In the genomic region with DNA sequence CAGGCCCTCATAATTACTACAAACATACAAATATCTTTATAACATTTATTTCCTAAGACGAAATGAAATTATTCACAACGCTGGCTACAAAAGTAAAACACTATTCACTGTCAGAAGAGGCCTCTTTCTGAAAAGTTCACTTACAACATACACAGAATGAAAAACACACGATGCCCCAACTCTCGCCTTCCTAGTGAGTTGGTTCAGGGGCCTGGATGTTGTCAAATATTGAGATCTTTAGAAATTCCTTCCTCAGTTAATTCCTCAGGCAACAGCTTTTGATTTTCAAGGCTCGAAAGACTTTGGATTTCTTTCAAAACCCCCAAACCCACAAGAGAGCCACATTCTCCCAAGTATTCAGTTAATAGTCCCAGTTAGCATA, we compare ENCODE assay signal across 9 cellular contexts. TPM values are rescaled to one million over a fixed set of nuclear protein-coding genes. Genes with fewer than 3 reads are reported as not detected.
A peak's percentile ranks its signal among the peaks of the same experiment; 100 is the strongest.
DNase-seq lines count a peak whose midpoint lies in the region; ATAC-seq and TF ChIP-seq lines count a peak whose summit lies in the region.
"Had no signal": no experiment of that assay in that cellular context is flagged by ENCODE, and none has a peak within 500 bp of the region (broad histone marks: within the 10 kb centered on the region; RNA-seq: fewer than 3 reads in every experiment).

No MANE protein-coding gene starts in this region.

- peaks cover 2 to 5% of the 10 kb centered on the region in 2 donors for H3K9me3 Mint-ChIP-seq in activated T-cell treated with anti-CD3 and anti-CD28 coated beads, Interleukin-2, amount 50 U/mL, for 72 hours
- H3K9me3 Mint-ChIP-seq in type B pancreatic cell = no peaks in the 10 kb centered on the region

- intact Hi-C loops in body of pancreas (cut with DNase I) = no loop called here

- peak overlapping the region; percentile 81 to 97 (median 91) for H3K27ac ChIP-seq in body of pancreas
- peak overlapping the region; percentile 91 to 96 for H3K27ac ChIP-seq in lung (ENCODE audit: low read depth in 1 of 2, low read length in 1 of 2)
- H3K27ac ChIP-seq: HL-60 had no signal

- TF ChIP-seq CTCF in body of pancreas (IDR thresholded peaks at IDR 0.05) (no peak), lung (IDR thresholded peaks at IDR 0.05; ENCODE audit: control extremely low read depth, extremely low read depth) (no peak), type B pancreatic cell (conservative IDR thresholded peaks at IDR 0.05) (no peak)

- H3K27ac Mint-ChIP-seq in activated T-cell treated with anti-CD3 and anti-CD28 coated beads, Interleukin-2, amount 50 U/mL, for 72 hours = peak overlapping the region; percentile 79
- peak overlapping the region; percentile 95 for H3K27ac Mint-ChIP-seq in type B pancreatic cell

- H3K27me3 ChIP-seq in body of pancreas = no peaks in the 10 kb centered on the region
- no peaks in the 10 kb centered on the region for H3K27me3 ChIP-seq in lung (ENCODE audit: control insufficient read depth, insufficient read depth)

- no peak for ATAC-seq in activated T-cell treated with anti-CD3 and anti-CD28 coated beads, Interleukin-2, amount 50 U/mL, for 72 hours (replicated peaks in 1 of 2)
- ATAC-seq in body of pancreas (no peak), lung (ENCODE audit: insufficient read depth, low FRiP score) (no peak), HG02642 (IDR thresholded peaks at IDR 0.05; ENCODE audit: poor library complexity, unreplicated experiment) (no peak)

- H3K36me3 Mint-ChIP-seq in activated T-cell treated with anti-CD3 and anti-CD28 coated beads, Interleukin-2, amount 50 U/mL, for 72 hours (ENCODE audit: insufficient read depth in 2 of 2) = peaks cover 0 to 2% of the 10 kb centered on the region in 2 donors
- peaks cover 9% of the 10 kb centered on the region for H3K36me3 Mint-ChIP-seq in type B pancreatic cell

- no peak overlapping the region for H3K4me3 ChIP-seq in body of pancreas
- H3K4me3 ChIP-seq in lung = no peak overlapping the region

- H3K4me1 ChIP-seq in body of pancreas = peaks cover 57% of the 10 kb centered on the region
- peaks cover 7 to 15% of the 10 kb centered on the region in 2 donors for H3K4me1 ChIP-seq in lung (ENCODE audit: control insufficient read depth in 2 of 2, insufficient read depth in 2 of 2, low read length in 2 of 2)

- H3K9me3 ChIP-seq in body of pancreas (no peaks in the 10 kb centered on the region), lung (ENCODE audit: control insufficient read depth in 2 of 2, insufficient read depth in 1 of 2, low read length in 1 of 2) (no peaks in the 10 kb centered on the region)

- H3K4me1 Mint-ChIP-seq in activated T-cell treated with anti-CD3 and anti-CD28 coated beads, Interleukin-2, amount 50 U/mL, for 72 hours (ENCODE audit: low read depth) = peaks cover 37% of the 10 kb centered on the region
- H3K4me1 Mint-ChIP-seq in type B pancreatic cell (ENCODE audit: unreplicated experiment) = peaks cover 50% of the 10 kb centered on the region

- no peak for DNase-seq in activated T-cell treated with anti-CD3 and anti-CD28 coated beads, Interleukin-2, amount 50 U/mL, for 72 hours
- DNase-seq in activated T-cell treated with anti-CD3 and anti-CD28 coated beads for 4 hours (no peak), body of pancreas (no peak), lung (ENCODE audit: low spot score) (no peak), type B pancreatic cell (ENCODE audit: extremely low spot score, unreplicated experiment) (no peak), NCI-H2171 (lab: John Stamatoyannopoulos, UW) (no peak)
- no peak for DNase-seq in activated CD4-positive, CD25-positive, alpha-beta regulatory T cell (lab: John Stamatoyannopoulos, UW)

- H3K4me3 Mint-ChIP-seq in activated T-cell treated with anti-CD3 and anti-CD28 coated beads, Interleukin-2, amount 50 U/mL, for 72 hours = peak overlapping the region; percentile 52 to 66
- H3K4me3 Mint-ChIP-seq in type B pancreatic cell = peak overlapping the region; percentile 80

- H3K36me3 ChIP-seq in body of pancreas (replicated peaks in 1 of 2; ENCODE audit: insufficient read depth in 1 of 2, low read depth in 2 of 2) (peaks cover 0 to 2% of the 10 kb centered on the region in 2 donors), lung (ENCODE audit: control insufficient read depth in 2 of 2, insufficient read depth in 2 of 2, low read length in 2 of 2) (peaks cover under 1 to 5% of the 10 kb centered on the region in 2 donors)

- no peak for TF ChIP-seq POLR2A in body of pancreas (IDR thresholded peaks at IDR 0.05)

- WGBS in body of pancreas, 2 donors = 13 to 14% methylated on average over 5 of the region's 5 CpGs
- 24 to 50% methylated on average over 5 of the region's 5 CpGs for WGBS in lung, 2 donors

- no peaks in the 10 kb centered on the region for H3K27me3 Mint-ChIP-seq in activated T-cell treated with anti-CD3 and anti-CD28 coated beads, Interleukin-2, amount 50 U/mL, for 72 hours (ENCODE audit: low read depth)
- H3K27me3 Mint-ChIP-seq in type B pancreatic cell = peaks cover 7% of the 10 kb centered on the region

RNA-seq across cellular contexts. Expression of gene KCNE1, which starts 14.2 kb away (rescaled TPM):
- total RNA-seq in activated T-cell treated with anti-CD3 and anti-CD28 coated beads, Interleukin-2, amount 50 U/mL, for 72 hours = under 1 TPM; 0.37 to 0.41 TPM
- total RNA-seq in body of pancreas (1 to 10 TPM in 1 of 2 donors, not detected in 1; 1.0 TPM), lung (10 to 100 TPM in 1 of 2 donors, 1 to 10 TPM in 1; 6.5 to 29.5 TPM), type B pancreatic cell (ENCODE audit: low replicate concordance) (0.14 and 0.51 TPM in 2 replicates)
- polyA plus RNA-seq in lung = 10 to 100 TPM in 1 of 2 donors, 1 to 10 TPM in 1; 5.0 to 23.2 TPM
